ENCODE assay signal across 2 cellular contexts in the genomic region with DNA sequence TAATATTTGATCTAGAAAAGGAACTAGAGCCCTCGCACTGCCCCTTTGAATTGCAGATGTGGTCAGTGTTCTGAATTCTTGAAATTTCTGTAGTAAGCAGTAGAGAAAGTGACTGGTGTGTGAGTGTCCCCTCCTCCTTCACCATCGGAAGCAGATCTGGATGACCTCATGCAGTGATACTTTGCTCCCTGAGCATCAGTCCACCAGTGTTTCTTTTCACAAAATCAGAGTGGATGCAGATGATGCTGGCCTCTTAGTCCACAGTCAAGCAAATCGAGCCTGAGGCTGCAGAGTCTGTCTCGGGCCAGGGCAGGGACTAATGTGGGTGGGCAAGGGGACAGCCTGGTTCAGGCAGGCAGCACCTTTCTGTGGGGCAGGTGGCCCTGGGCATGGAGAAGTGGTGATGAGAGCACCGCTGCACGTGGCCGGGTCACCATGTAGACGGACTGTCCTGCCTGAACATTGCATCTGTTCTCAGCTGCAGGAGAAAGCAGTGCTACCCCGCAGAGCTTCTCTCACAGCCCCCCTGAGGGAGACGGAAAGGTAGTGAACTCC.
TF ChIP-seq lines count a peak whose summit lies in the region.

No MANE protein-coding gene starts in this region.

TF ChIP-seq in liver, 16 proteins besides CTCF, POLR2A, EP300 and RAD21:
- TF ChIP-seq JUND (IDR thresholded peaks at IDR 0.05) (no peak), NR2F2 (IDR thresholded peaks at IDR 0.05) (no peak), ZBTB33 (IDR thresholded peaks at IDR 0.05) (no peak), HNF4A (conservative IDR thresholded peaks at IDR 0.05) (peak; percentile 70 to 72), SP1 (IDR thresholded peaks at IDR 0.05) (peak; percentile 8), HNF4G (IDR thresholded peaks at IDR 0.05) (no peak), MAX (IDR thresholded peaks at IDR 0.05) (peak; percentile 12), RXRA (IDR thresholded peaks at IDR 0.05) (no peak), EGR1 (IDR thresholded peaks at IDR 0.05; ENCODE audit: low read depth in 2 of 2) (no peak), FOXA1 (IDR thresholded peaks at IDR 0.05) (no peak), GABPA (IDR thresholded peaks at IDR 0.05 in 1 of 2, conservative IDR thresholded peaks at IDR 0.05 in 1 of 2) (no peak), FOXA2 (IDR thresholded peaks at IDR 0.05) (no peak), TAF1 (conservative IDR thresholded peaks at IDR 0.05) (no peak), YY1 (IDR thresholded peaks at IDR 0.05) (no peak)
- TF ChIP-seq, protein P1, sequence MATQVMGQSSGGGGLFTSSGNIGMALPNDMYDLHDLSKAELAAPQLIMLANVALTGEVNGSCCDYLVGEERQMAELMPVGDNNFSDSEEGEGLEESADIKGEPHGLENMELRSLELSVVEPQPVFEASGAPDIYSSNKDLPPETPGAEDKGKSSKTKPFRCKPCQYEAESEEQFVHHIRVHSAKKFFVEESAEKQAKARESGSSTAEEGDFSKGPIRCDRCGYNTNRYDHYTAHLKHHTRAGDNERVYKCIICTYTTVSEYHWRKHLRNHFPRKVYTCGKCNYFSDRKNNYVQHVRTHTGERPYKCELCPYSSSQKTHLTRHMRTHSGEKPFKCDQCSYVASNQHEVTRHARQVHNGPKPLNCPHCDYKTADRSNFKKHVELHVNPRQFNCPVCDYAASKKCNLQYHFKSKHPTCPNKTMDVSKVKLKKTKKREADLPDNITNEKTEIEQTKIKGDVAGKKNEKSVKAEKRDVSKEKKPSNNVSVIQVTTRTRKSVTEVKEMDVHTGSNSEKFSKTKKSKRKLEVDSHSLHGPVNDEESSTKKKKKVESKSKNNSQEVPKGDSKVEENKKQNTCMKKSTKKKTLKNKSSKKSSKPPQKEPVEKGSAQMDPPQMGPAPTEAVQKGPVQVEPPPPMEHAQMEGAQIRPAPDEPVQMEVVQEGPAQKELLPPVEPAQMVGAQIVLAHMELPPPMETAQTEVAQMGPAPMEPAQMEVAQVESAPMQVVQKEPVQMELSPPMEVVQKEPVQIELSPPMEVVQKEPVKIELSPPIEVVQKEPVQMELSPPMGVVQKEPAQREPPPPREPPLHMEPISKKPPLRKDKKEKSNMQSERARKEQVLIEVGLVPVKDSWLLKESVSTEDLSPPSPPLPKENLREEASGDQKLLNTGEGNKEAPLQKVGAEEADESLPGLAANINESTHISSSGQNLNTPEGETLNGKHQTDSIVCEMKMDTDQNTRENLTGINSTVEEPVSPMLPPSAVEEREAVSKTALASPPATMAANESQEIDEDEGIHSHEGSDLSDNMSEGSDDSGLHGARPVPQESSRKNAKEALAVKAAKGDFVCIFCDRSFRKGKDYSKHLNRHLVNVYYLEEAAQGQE (IDR thresholded peaks at IDR 0.05), result no peak
- TF ChIP-seq, protein P2, sequence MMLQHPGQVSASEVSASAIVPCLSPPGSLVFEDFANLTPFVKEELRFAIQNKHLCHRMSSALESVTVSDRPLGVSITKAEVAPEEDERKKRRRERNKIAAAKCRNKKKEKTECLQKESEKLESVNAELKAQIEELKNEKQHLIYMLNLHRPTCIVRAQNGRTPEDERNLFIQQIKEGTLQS (IDR thresholded peaks at IDR 0.05), result no peak

TF ChIP-seq in HepG2, 621 proteins besides CTCF, POLR2A, EP300 and RAD21:
- TF ChIP-seq RORA (CRISPR knock-in tag; IDR thresholded peaks at IDR 0.05) (no peak), RBAK (CRISPR knock-in tag; IDR thresholded peaks at IDR 0.05) (no peak), ARNT2 (CRISPR knock-in tag; IDR thresholded peaks at IDR 0.05; ENCODE audit: low read depth) (no peak), TARDBP (CRISPR knock-in tag; IDR thresholded peaks at IDR 0.05) (no peak)
